ENCODE assay signal across 9 cellular contexts in the genomic region with DNA sequence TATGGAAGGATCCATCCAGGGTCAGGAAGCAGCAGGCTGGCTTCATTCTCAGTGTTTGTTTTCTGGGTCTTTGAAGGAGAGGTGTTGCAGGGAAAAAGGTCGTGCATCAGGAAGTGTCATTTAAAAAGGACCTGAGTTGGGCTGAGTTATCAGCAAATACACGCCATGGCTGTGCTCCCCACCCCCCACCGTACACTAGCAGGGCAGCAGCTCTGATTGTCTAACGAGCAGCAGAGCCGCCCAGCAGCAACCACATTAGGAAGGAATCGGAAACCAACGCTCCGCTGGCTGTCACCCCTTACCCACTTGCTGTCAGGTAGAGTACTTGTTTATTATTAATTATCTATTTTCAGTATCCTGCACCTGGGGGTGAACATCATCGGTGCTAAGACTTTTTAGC.
DNase-seq lines count a peak whose midpoint lies in the region; ATAC-seq, FAIRE-seq and TF ChIP-seq lines count a peak whose summit lies in the region.
"Had no signal": no experiment of that assay in that cellular context is flagged by ENCODE, and none has a peak within 500 bp of the region (broad histone marks: within the 10 kb centered on the region; RNA-seq: fewer than 3 reads in every experiment).

No MANE protein-coding gene starts in this region.

- H3K79me2 ChIP-seq in mammary epithelial cell (ENCODE audit: insufficient read depth, low read length) = no peaks in the 10 kb centered on the region

- H3K4me2 ChIP-seq in mammary epithelial cell (ENCODE audit: insufficient read depth, low read depth, low read length) = peak overlapping the region; percentile 14

- in situ Hi-C loops in mammary epithelial cell (cut with MboI; ENCODE audit: low sequenced_read_pairs in 2 of 2) = loop anchor here (5.0 to 10.0 kb wide), 4 partner anchors 164 to 502 kb away; a partner anchor contains a TSS

- H3K27ac ChIP-seq in mammary epithelial cell (ENCODE audit: insufficient read depth, low read depth, low read length) (no peak overlapping the region), pancreas (peak overlapping the region in 3 of 4 donors; percentile 33 to 45 (median 42))
- H3K27ac ChIP-seq: 22Rv1 had no signal

- no peak for FAIRE-seq in pancreas (lab: Jason Lieb, UNC)

- DNase-seq in NCI-H1417 (lab: John Stamatoyannopoulos, UW) (peak in 2 of 3 experiments; percentile 71 to 79), NCI-H1417 treated with DMSO at 0.1 percent for 48 hours (lab: John Stamatoyannopoulos, UW) (no peak), M059J (ENCODE audit: low read depth) (peak; percentile 42), mammary epithelial cell (no peak), pancreas (no peak), kidney tubule cell (ENCODE audit: low spot score) (no peak), GM10266 (ENCODE audit: extremely low spot score) (no peak), NCI-H82 treated with DMSO at 0.1 percent for 48 hours (lab: John Stamatoyannopoulos, UW; ENCODE audit: unreplicated experiment) (no peak)

- dilution Hi-C loops in mammary epithelial cell (cut with HindIII; ENCODE audit: low sequenced_read_pairs) = no loop called here

- CTCF ChIA-PET in mammary epithelial cell (lab: Charles Lee; ENCODE audit: low non-redundant PET) = interaction anchor here (0.8 kb wide), 1 partner anchor 165 kb away, joined by 3 read pairs; no protein-coding TSS in a partner anchor

- no peak for ATAC-seq in pancreas

- H4K20me1 ChIP-seq in mammary epithelial cell (ENCODE audit: insufficient read depth, low read length) = no peaks in the 10 kb centered on the region

- peaks cover 64% of the 10 kb centered on the region for H3K4me1 ChIP-seq in mammary epithelial cell (ENCODE audit: insufficient read depth, low read length)
- H3K4me1 ChIP-seq in pancreas = peaks cover 17 to 39% (median 23%) of the 10 kb centered on the region in 3 donors

- WGBS in mammary epithelial cell (ENCODE audit: low coverage, missing lambda C conversion rate) = 83% methylated on average over 9 of the region's 9 CpGs
- WGBS in pancreas, 2 donors = 34 to 41% methylated on average over 9 of the region's 9 CpGs

- no peak overlapping the region for H2AFZ ChIP-seq in mammary epithelial cell (ENCODE audit: low read depth, low read length)

- intact Hi-C loops in mammary epithelial cell (cut with micrococcal nuclease) (loop anchor here (5.0 kb wide), 2 partner anchors 39 to 619 kb away; a partner anchor contains a TSS), pancreas (cut with DNase I) (no loop called here)

- TF ChIP-seq CTCF in mammary epithelial cell (conservative IDR thresholded peaks at IDR 0.05 in 1 of 2, IDR thresholded peaks at IDR 0.05 in 1 of 2; ENCODE audit: extremely low read depth in 1 of 2, insufficient read depth in 1 of 2, low read depth in 1 of 2, low read length in 2 of 2) = no peak
- no peak for TF ChIP-seq CTCF in pancreas (IDR thresholded peaks at IDR 0.05)
- no peak for TF ChIP-seq CTCF in GM10266 (IDR thresholded peaks at IDR 0.05; ENCODE audit: control insufficient read depth, insufficient read depth, low read depth, missing control alignments)

- H3K9me3 ChIP-seq in mammary epithelial cell (replicated peaks; ENCODE audit: insufficient read depth, low read length) = no peaks in the 10 kb centered on the region
- H3K9me3 ChIP-seq in pancreas = no peaks in the 10 kb centered on the region

- H3K36me3 ChIP-seq in mammary epithelial cell (ENCODE audit: insufficient read depth, low read length) (no peaks in the 10 kb centered on the region), pancreas (no peaks in the 10 kb centered on the region)

- H3K4me3 ChIP-seq in mammary epithelial cell (replicated peaks in 1 of 3; ENCODE audit: insufficient read depth in 1 of 3, low read depth in 2 of 3, low read length in 3 of 3) = no peak overlapping the region
- H3K4me3 ChIP-seq in pancreas = peak overlapping the region in 1 of 4 donors; percentile 9

- H3K27me3 ChIP-seq in mammary epithelial cell (ENCODE audit: insufficient read depth, low read length) (no peaks in the 10 kb centered on the region), pancreas (no peaks in the 10 kb centered on the region)

- no peak overlapping the region for H3K9ac ChIP-seq in mammary epithelial cell (ENCODE audit: insufficient read depth, low read length)

- BruUV-seq in mammary epithelial cell (replicated peaks; lab: Mats Ljungman, UMichigan) = no TSS peak

Comparison
In these comparisons a context has a peak if more than half of its experiments do, and no peak if none do; other contexts are left out.
1. DNase-seq: peak in NCI-H1417 (2 of 3) and M059J (single experiment); none in NCI-H1417 treated with DMSO at 0.1 percent for 48 hours (single experiment), mammary epithelial cell (single experiment), pancreas (0 of 6), kidney tubule cell (single experiment), GM10266 (single experiment) and NCI-H82 treated with DMSO at 0.1 percent for 48 hours (single experiment).